In genomic region chr20:8156603-8157079, GRCh38 we compare ENCODE assay signal across 8 cellular contexts. TPM values are rescaled to one million over a fixed set of nuclear protein-coding genes. Genes with fewer than 3 reads are reported as not detected.
A peak's percentile ranks its signal among the peaks of the same experiment; 100 is the strongest.
DNase-seq lines count a peak whose midpoint lies in the region; FAIRE-seq and TF ChIP-seq lines count a peak whose summit lies in the region.

No MANE protein-coding gene starts in this region.

- FAIRE-seq in islet of Langerhans (lab: Jason Lieb, UNC) (peak; percentile 96), GM12891 (lab: Jason Lieb, UNC) (no peak)

- peaks cover 67% of the 10 kb centered on the region for H3K4me1 Mint-ChIP-seq in HFFc6 (ENCODE audit: low read depth)

- TF ChIP-seq CTCF in HFFc6 (IDR thresholded peaks at IDR 0.05): no peak

- TF ChIP-seq POLR2A in GM12891 (IDR thresholded peaks at IDR 0.05; ENCODE audit: low read depth, low read length): no peak

- H3K4me3 Mint-ChIP-seq in HFFc6: peak overlapping the region; percentile 13; the same call in 1 of the 2 replicates

- H3K36me3 Mint-ChIP-seq in HFFc6 (ENCODE audit: low read depth): peaks cover 23% of the 10 kb centered on the region

- peak overlapping the region; percentile 63 for H3K27ac Mint-ChIP-seq in HFFc6

- peaks cover 21% of the 10 kb centered on the region for H3K9me3 Mint-ChIP-seq in HFFc6

- peak; percentile 36 for DNase-seq in ELR (ENCODE audit: low read depth)
- peak; percentile 29 for DNase-seq in HFFc6
- DNase-seq in NCI-H748 treated with DMSO at 0.1 percent for 48 hours (lab: John Stamatoyannopoulos, UW): peak; percentile 97
- no peak for DNase-seq in NCI-H82 treated with DMSO at 0.1 percent for 48 hours (lab: John Stamatoyannopoulos, UW; ENCODE audit: unreplicated experiment)
- DNase-seq in D341Med (ENCODE audit: low spot score): no peak
- no peak for DNase-seq in GM12891 (ENCODE audit: insufficient read length, low spot score)
- no peak for DNase-seq in activated T-cell treated with anti-CD3 and anti-CD28 coated beads for 4 hours

- no peaks in the 10 kb centered on the region; the same call in 1 of the 2 replicates for H3K27me3 Mint-ChIP-seq in HFFc6 (ENCODE audit: insufficient read depth)

TF ChIP-seq in GM12891, 5 proteins besides CTCF, POLR2A, EP300 and RAD21:
- no peak for TF ChIP-seq SPI1 (IDR thresholded peaks at IDR 0.05; ENCODE audit: low read depth, low read length)
- no peak for TF ChIP-seq TAF1 (IDR thresholded peaks at IDR 0.05; ENCODE audit: low read depth, low read length)
- TF ChIP-seq PAX5 (IDR thresholded peaks at IDR 0.05; ENCODE audit: insufficient read depth, low read length, severe bottlenecking): no peak
- no peak for TF ChIP-seq POLR2AphosphoS5 (IDR thresholded peaks at IDR 0.05; ENCODE audit: low read depth, low read length)
- no peak for TF ChIP-seq POU2F2 (IDR thresholded peaks at IDR 0.05; ENCODE audit: low read depth, low read length)

RNA-seq across cellular contexts. Expression of gene PLCB1, which starts 24.6 kb away (rescaled TPM):
- 10 to 100 TPM; 17.2 to 25.7 (median 23.1) TPM for total RNA-seq in HFFc6 (2021; fragmentation: NEBNext Ultra II Directional; extraction: Animal tissue kit (Norgen Biotek cat#: 25700))
- polyA plus RNA-seq in GM12891 (2012; ENCODE audit: low read depth, missing spikeins): not detected

Comparison
In these comparisons a context has a peak if more than half of its experiments do, and no peak if none do; other contexts are left out.
1. DNase-seq: peak in ELR (single experiment), HFFc6 (single experiment) and NCI-H748 treated with DMSO at 0.1 percent for 48 hours (single experiment); none in NCI-H82 treated with DMSO at 0.1 percent for 48 hours (single experiment), D341Med (single experiment), GM12891 (single experiment) and activated T-cell treated with anti-CD3 and anti-CD28 coated beads for 4 hours (single experiment).